16 cellular contexts compared by ENCODE assay signal in genomic region chr7:24917510-24918239, GRCh38.
A peak's percentile ranks its signal among the peaks of the same experiment; 100 is the strongest.
DNase-seq lines count a peak whose midpoint lies in the region; ATAC-seq, FAIRE-seq and TF ChIP-seq lines count a peak whose summit lies in the region.
"Had no signal": no experiment of that assay in that cellular context is flagged by ENCODE, and none has a peak within 500 bp of the region (broad histone marks: within the 10 kb centered on the region; RNA-seq: fewer than 3 reads in every experiment).

No MANE protein-coding gene starts in this region.

- no peak overlapping the region for H3K4me3 ChIP-seq in K562
- no peak overlapping the region for H3K4me3 ChIP-seq in hepatocyte
- H3K4me3 ChIP-seq: upper lobe of left lung had no signal

- no peak overlapping the region for H2AFZ ChIP-seq in K562 (ENCODE audit: low read depth, low read length)
- H2AFZ ChIP-seq in hepatocyte, result no peak overlapping the region

- H3K9me3 Mint-ChIP-seq in activated naive CD4-positive, alpha-beta T cell treated with anti-CD3 and anti-CD28 coated beads, Interleukin-2, amount 50 U/mL, for 24 hours, result no peaks in the 10 kb centered on the region
- no peaks in the 10 kb centered on the region for H3K9me3 Mint-ChIP-seq in stimulated activated naive CD8-positive, alpha-beta T cell treated with anti-CD3 and anti-CD28 coated beads, Interleukin-15, amount 100 ng/mL, for 72 hours
- H3K9me3 Mint-ChIP-seq: T-helper 1 cell treated with Interleukin-12 subunit alpha and Interleukin-12 subunit beta and Interleukin-4 antibody, amounts not matched to agents 30 μg/mL and 1 μg/mL, for 36 hours had no signal

- TF ChIP-seq POLR2A in K562 (conservative IDR thresholded peaks at IDR 0.05), result no peak

- POLR2A ChIA-PET in K562 (lab: Yijun Ruan, JAX), result interaction anchor here (0.7 to 1.7 kb wide), 5 partner anchors 8 to 14 kb away, joined by 3 to 4 read pairs (median 3); no protein-coding TSS in a partner anchor

- intact Hi-C loops in K562 (cut with micrococcal nuclease), result no loop called here

- 45% methylated on average over 3 of the region's 3 CpGs for WGBS in K562 (ENCODE audit: insufficient coverage, low coverage, missing lambda C conversion rate)
- 82% methylated on average over 3 of the region's 3 CpGs for WGBS in hepatocyte (ENCODE audit: low lambda C conversion rate, missing lambda C conversion rate)

- in situ Hi-C loops in K562 (cut with MboI), result no loop called here

- H3K27ac ChIP-seq in K562 (ENCODE audit: extremely low read depth, low read depth, low read length) (no peak overlapping the region), hepatocyte (no peak overlapping the region)

- no peak overlapping the region for H3K4me3 Mint-ChIP-seq in activated naive CD4-positive, alpha-beta T cell treated with anti-CD3 and anti-CD28 coated beads, Interleukin-2, amount 50 U/mL, for 24 hours
- no peak overlapping the region for H3K4me3 Mint-ChIP-seq in stimulated activated naive CD8-positive, alpha-beta T cell treated with anti-CD3 and anti-CD28 coated beads, Interleukin-15, amount 100 ng/mL, for 72 hours
- H3K4me3 Mint-ChIP-seq: T-helper 1 cell treated with Interleukin-12 subunit alpha and Interleukin-12 subunit beta and Interleukin-4 antibody, amounts not matched to agents 30 μg/mL and 1 μg/mL, for 36 hours had no signal

- FAIRE-seq in K562 (lab: Jason Lieb, UNC), result no peak
- FAIRE-seq: small intestine had no signal

- no peak for TF ChIP-seq RAD21 in K562 (CRISPR knock-in tag; conservative IDR thresholded peaks at IDR 0.05 in 1 of 2, IDR thresholded peaks at IDR 0.05 in 1 of 2)

- H4K20me1 ChIP-seq in K562 (replicated peaks; ENCODE audit: control insufficient read depth, insufficient read depth, low read length) (no peaks in the 10 kb centered on the region), hepatocyte (ENCODE audit: insufficient read depth, poor library complexity, severe bottlenecking) (no peaks in the 10 kb centered on the region)

- no TSS peak for BruUV-seq in K562 (replicated peaks; lab: Mats Ljungman, UMichigan)

- H3K4me1 ChIP-seq in K562 (replicated peaks in 1 of 2; ENCODE audit: control insufficient read depth in 2 of 2, insufficient read depth in 2 of 2, low read length in 2 of 2), result peaks cover 15 to 61% of the 10 kb centered on the region in 2 experiments
- no peaks in the 10 kb centered on the region for H3K4me1 ChIP-seq in hepatocyte (ENCODE audit: insufficient read depth)

- H3K9me3 ChIP-seq in K562 (replicated peaks; ENCODE audit: control insufficient read depth, insufficient read depth, low read depth, low read length) (no peaks in the 10 kb centered on the region), hepatocyte (ENCODE audit: low read depth) (no peaks in the 10 kb centered on the region)
- H3K9me3 ChIP-seq: Caco-2, upper lobe of left lung had no signal

- peak overlapping the region; percentile 48 for H3K27ac Mint-ChIP-seq in activated naive CD4-positive, alpha-beta T cell treated with anti-CD3 and anti-CD28 coated beads, Interleukin-2, amount 50 U/mL, for 24 hours
- H3K27ac Mint-ChIP-seq in stimulated activated naive CD8-positive, alpha-beta T cell treated with anti-CD3 and anti-CD28 coated beads, Interleukin-15, amount 100 ng/mL, for 72 hours, result no peak overlapping the region
- H3K27ac Mint-ChIP-seq: T-helper 1 cell treated with Interleukin-12 subunit alpha and Interleukin-12 subunit beta and Interleukin-4 antibody, amounts not matched to agents 30 μg/mL and 1 μg/mL, for 36 hours had no signal

- H3K79me2 ChIP-seq in K562 (ENCODE audit: control insufficient read depth, insufficient read depth, low read length) (peaks cover 95% of the 10 kb centered on the region), hepatocyte (peaks cover 43% of the 10 kb centered on the region)

- H3K4me1 Mint-ChIP-seq in activated naive CD4-positive, alpha-beta T cell treated with anti-CD3 and anti-CD28 coated beads, Interleukin-2, amount 50 U/mL, for 24 hours, result peaks cover 94% of the 10 kb centered on the region
- peaks cover 96% of the 10 kb centered on the region for H3K4me1 Mint-ChIP-seq in stimulated activated naive CD8-positive, alpha-beta T cell treated with anti-CD3 and anti-CD28 coated beads, Interleukin-15, amount 100 ng/mL, for 72 hours

- no peaks in the 10 kb centered on the region for H3K9me2 ChIP-seq in hepatocyte (replicated peaks; ENCODE audit: insufficient read depth)

- no peak for DNase-seq in activated naive CD4-positive, alpha-beta T cell treated with Interleukin-2 at 50 U/mL for 16 hours
- no peak for DNase-seq in K562 (ENCODE audit: extremely low read depth in 1 of 4, low spot score in 3 of 4)
- DNase-seq in stimulated activated naive CD8-positive, alpha-beta T cell treated with anti-CD3 and anti-CD28 coated beads, Interleukin-15, amount 100 ng/mL, for 72 hours, result no peak
- DNase-seq in hepatocyte (ENCODE audit: low spot score), result no peak
- no peak for DNase-seq in stimulated activated CD4-positive, alpha-beta T cell treated with anti-CD3 and anti-CD28 coated beads, Interleukin-4, amount 100 ng/mL, for 1 hour
- DNase-seq in NOMO-1 (lab: John Stamatoyannopoulos, UW; ENCODE audit: unreplicated experiment in 2 of 2), result no peak
- DNase-seq: anterior cingulate cortex, Caco-2, GOT3, islet precursor cell, NCI-H1694 treated with DMSO at 0.1 percent for 48 hours, small intestine, upper lobe of left lung had no signal

- peak; percentile 54 for ATAC-seq in HG03045 (IDR thresholded peaks at IDR 0.05; ENCODE audit: unreplicated experiment)
- no peak for ATAC-seq in K562
- peak; percentile 27 for ATAC-seq in stimulated activated naive CD8-positive, alpha-beta T cell treated with anti-CD3 and anti-CD28 coated beads, Interleukin-15, amount 100 ng/mL, for 72 hours

- no peaks in the 10 kb centered on the region for H3K27me3 Mint-ChIP-seq in activated naive CD4-positive, alpha-beta T cell treated with anti-CD3 and anti-CD28 coated beads, Interleukin-2, amount 50 U/mL, for 24 hours
- no peaks in the 10 kb centered on the region for H3K27me3 Mint-ChIP-seq in stimulated activated naive CD8-positive, alpha-beta T cell treated with anti-CD3 and anti-CD28 coated beads, Interleukin-15, amount 100 ng/mL, for 72 hours

- H3K9me1 ChIP-seq in K562 (ENCODE audit: control insufficient read depth, insufficient read depth, low read length), result no peaks in the 10 kb centered on the region

- no peak for TF ChIP-seq CTCF in K562 (IDR thresholded peaks at IDR 0.05 in 2 of 3, conservative IDR thresholded peaks at IDR 0.05 in 1 of 3; ENCODE audit: insufficient read depth in 2 of 3, low read depth in 1 of 3, low read length in 3 of 3)
- TF ChIP-seq CTCF in hepatocyte (IDR thresholded peaks at IDR 0.05; ENCODE audit: poor library complexity), result no peak

- peaks cover 11% of the 10 kb centered on the region for H3K36me3 Mint-ChIP-seq in activated naive CD4-positive, alpha-beta T cell treated with anti-CD3 and anti-CD28 coated beads, Interleukin-2, amount 50 U/mL, for 24 hours

- CTCF ChIA-PET in K562 (lab: Yijun Ruan, JAX; ENCODE audit: low intra/inter-chr PET ratio), result no interaction called here

- H3K36me3 ChIP-seq in K562 (ENCODE audit: control insufficient read depth, insufficient read depth, low read length) (peaks cover 3% of the 10 kb centered on the region; the same call in 1 of the 3 replicates), hepatocyte (replicated peaks; ENCODE audit: insufficient read depth, low read depth) (no peaks in the 10 kb centered on the region)
- H3K36me3 ChIP-seq: upper lobe of left lung had no signal

- H3K27me3 ChIP-seq in K562 (ENCODE audit: control insufficient read depth in 2 of 2, insufficient read depth in 2 of 2, low read length in 2 of 2) (no peaks in the 10 kb centered on the region), hepatocyte (no peaks in the 10 kb centered on the region)
- H3K27me3 ChIP-seq: upper lobe of left lung had no signal

- H3K9ac ChIP-seq in K562 (ENCODE audit: insufficient read depth in 1 of 2, low read depth in 2 of 2, low read length in 2 of 2), result peak overlapping the region in 1 of 2 experiments; percentile 17; a peak in 1 of 4 replicates

- TF ChIP-seq EP300 in K562 (IDR thresholded peaks at IDR 0.05; ENCODE audit: low read length), result no peak

- H3K4me2 ChIP-seq in K562 (ENCODE audit: insufficient read depth, low read length), result no peak overlapping the region
- H3K4me2 ChIP-seq in hepatocyte, result no peak overlapping the region

TF ChIP-seq in K562, 482 proteins besides CTCF, POLR2A, EP300 and RAD21:
- TF ChIP-seq KLF1 (tag; IDR thresholded peaks at IDR 0.05) (no peak), CXXC5 (CRISPR knock-in tag; IDR thresholded peaks at IDR 0.05) (no peak), ZBED1 (IDR thresholded peaks at IDR 0.05) (no peak), HNRNPLL (IDR thresholded peaks at IDR 0.05; ENCODE audit: low read depth, low read length, poor library complexity, severe bottlenecking) (no peak), HMBOX1 (IDR thresholded peaks at IDR 0.05) (peak; percentile 61), NEUROD1 (IDR thresholded peaks at IDR 0.05; ENCODE audit: borderline replicate concordance, low read depth, low read length, partially characterized antibody) (no peak), ARID1B (IDR thresholded peaks at IDR 0.05) (no peak), TCF3 (CRISPR knock-in tag; IDR thresholded peaks at IDR 0.05) (no peak), POLR2AphosphoS2 (IDR thresholded peaks at IDR 0.05; ENCODE audit: low read length) (no peak)
